In the genomic region with DNA sequence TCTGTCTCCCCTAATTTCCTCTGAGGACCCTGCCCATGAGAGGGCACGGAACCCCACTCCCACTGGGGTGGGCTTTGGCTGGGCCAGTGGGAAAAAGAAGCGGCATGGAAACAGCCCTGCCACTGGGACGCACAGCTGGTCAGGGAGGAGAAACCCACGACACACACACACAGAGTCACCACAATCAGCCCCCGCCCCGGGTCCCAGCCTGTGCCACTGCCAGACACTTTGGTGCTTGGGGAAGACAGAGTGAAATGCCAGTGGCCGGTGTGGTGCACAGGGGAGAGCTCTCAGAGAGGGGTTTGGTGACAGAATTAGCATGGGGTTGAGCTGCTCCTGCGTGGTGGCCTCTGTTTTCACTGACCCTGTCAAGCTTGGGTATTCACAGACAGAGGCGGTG, we compare ENCODE assay signal across 26 cellular contexts.
"Had no signal": no experiment of that assay in that cellular context is flagged by ENCODE, and none has a peak within 500 bp of the region (broad histone marks: within the 10 kb centered on the region; RNA-seq: fewer than 3 reads in every experiment).

No MANE protein-coding gene starts in this region.

- H3K4me1 ChIP-seq: psoas muscle, right lobe of liver, sigmoid colon, stomach, tibial artery, transverse colon, upper lobe of right lung, uterus had no signal

- H3K79me2 ChIP-seq: parathyroid adenoma had no signal

- DNase-seq: naive B cell; naive thymus-derived CD8-positive, alpha-beta T cell; nephron progenitor cell; nucleus accumbens; ovary; posterior cingulate gyrus; psoas muscle; right cardiac atrium; right lobe of liver; sigmoid colon; small intestine; stimulated activated CD4-positive, alpha-beta T cell treated with anti-CD3 and anti-CD28 coated beads, Interleukin-15, amount 100 ng/mL, for 24 hours; stimulated activated CD4-positive, alpha-beta T cell treated with anti-CD3 and anti-CD28 coated beads, Interleukin-2, amount 100 ng/mL, for 24 hours; stimulated activated CD4-positive, alpha-beta T cell treated with anti-CD3 and anti-CD28 coated beads, Interleukin-2, amount 100 ng/mL, for 48 hours; stimulated activated CD4-positive, alpha-beta T cell treated with anti-CD3 and anti-CD28 coated beads, Interleukin-4, amount 100 ng/mL, for 24 hours; stimulated activated naive B cell treated with anti-CD40 and anti-IgM and Interleukin-4, amounts not matched to agents 10 μg/mL and 1 μg/mL and 100 μg/mL, for 72 hours; stimulated activated naive CD4-positive, alpha-beta T cell treated with Interleukin-2 at 50 U/mL for 16 hours; stomach; testis; tibial artery; transverse colon; upper lobe of right lung; uterus had no signal

- FAIRE-seq: small intestine had no signal

- H3K9ac ChIP-seq: parathyroid adenoma had no signal

- H3K36me3 ChIP-seq: neutrophil, ovary, right lobe of liver, transverse colon, uterus had no signal

- ATAC-seq: naive thymus-derived CD8-positive, alpha-beta T cell; psoas muscle; right cardiac atrium; right lobe of liver; stimulated activated effector memory CD8-positive, alpha-beta T cell treated with anti-CD3 and anti-CD28 coated beads, Interleukin-12 subunit alpha, Interleukin-12 subunit beta, amount 100 ng/mL, for 72 hours; stimulated activated naive B cell treated with anti-CD40 and anti-IgM and Interleukin-4, amounts not matched to agents 10 μg/mL and 1 μg/mL and 100 μg/mL, for 72 hours had no signal

- H3K27me3 ChIP-seq: neutrophil, ovary, right lobe of liver, sigmoid colon, stomach, testis, tibial artery, transverse colon, upper lobe of right lung, uterus had no signal

- H3K9me3 ChIP-seq: neutrophil, ovary, psoas muscle, right lobe of liver, sigmoid colon, stomach, testis, tibial artery, transverse colon, upper lobe of right lung, uterus had no signal

- H3K4me3 ChIP-seq: ovary, psoas muscle, right lobe of liver, sigmoid colon, stomach, testis, tibial artery, transverse colon, upper lobe of right lung, uterus had no signal

- H3K27ac ChIP-seq: neutrophil, ovary, parathyroid adenoma, psoas muscle, right lobe of liver, sigmoid colon, stomach, testis, tibial artery, transverse colon, upper lobe of right lung, uterus had no signal

- H2AFZ ChIP-seq: parathyroid adenoma had no signal
